In the genomic region with DNA sequence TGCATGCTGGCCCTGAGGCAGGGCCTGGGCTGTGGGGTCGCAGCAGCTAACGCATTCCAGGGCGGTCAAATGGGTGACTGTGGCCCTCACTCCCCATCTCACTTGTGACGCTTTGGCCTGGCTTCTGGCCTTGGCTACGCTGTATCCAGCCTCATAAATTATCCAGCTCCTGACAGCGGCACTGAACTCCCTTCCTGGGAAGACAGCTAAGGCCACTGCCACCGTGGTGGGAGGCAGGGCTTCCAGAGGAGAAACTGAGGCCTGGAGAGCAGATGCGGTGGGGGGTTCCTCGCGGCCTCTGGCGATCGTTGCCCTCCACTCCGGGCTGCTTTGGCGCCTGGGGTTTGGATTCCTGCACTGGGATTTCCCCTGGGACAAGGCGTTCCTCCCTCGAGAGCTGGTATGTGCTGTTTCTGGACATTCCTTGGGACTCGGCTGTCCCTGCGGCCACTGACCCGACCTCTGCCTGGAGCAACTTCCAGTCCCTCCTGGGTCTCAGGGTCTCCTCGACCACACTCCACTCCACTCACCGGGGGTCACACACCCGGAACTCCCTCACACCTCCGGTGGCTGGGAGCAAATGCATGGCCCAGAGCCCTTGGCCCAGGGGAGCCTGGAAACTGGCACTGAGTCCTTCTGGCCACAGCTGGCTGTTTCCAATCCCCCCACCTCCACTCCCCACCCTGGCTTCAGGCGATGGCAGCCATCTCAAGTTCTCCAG, we compare ENCODE assay signal across 19 cellular contexts. TPM values are rescaled to one million over a fixed set of nuclear protein-coding genes. Genes with fewer than 3 reads are reported as not detected.
DNase-seq lines count a peak whose midpoint lies in the region; ATAC-seq, FAIRE-seq and TF ChIP-seq lines count a peak whose summit lies in the region.
"Had no signal": no experiment of that assay in that cellular context is flagged by ENCODE, and none has a peak within 500 bp of the region (broad histone marks: within the 10 kb centered on the region; RNA-seq: fewer than 3 reads in every experiment).

No MANE protein-coding gene starts in this region.

- H4K20me1 ChIP-seq in K562 (replicated peaks; ENCODE audit: control insufficient read depth, insufficient read depth, low read length) = no peaks in the 10 kb centered on the region

- TF ChIP-seq POLR2A in K562 (conservative IDR thresholded peaks at IDR 0.05) (no peak), right lobe of liver (IDR thresholded peaks at IDR 0.05) (no peak)

- in situ Hi-C loops in K562 (cut with MboI) = no loop called here

- no peak for TF ChIP-seq RAD21 in K562 (CRISPR knock-in tag; conservative IDR thresholded peaks at IDR 0.05 in 1 of 2, IDR thresholded peaks at IDR 0.05 in 1 of 2)

- 89% methylated on average over 17 of the region's 24 CpGs for WGBS in K562 (ENCODE audit: insufficient coverage, low coverage, missing lambda C conversion rate)
- WGBS in right lobe of liver (ENCODE audit: insufficient coverage, low coverage, low lambda C conversion rate, missing lambda C conversion rate) = 63% methylated on average over 10 of the region's 24 CpGs

- H3K4me1 ChIP-seq in K562 (replicated peaks in 1 of 2; ENCODE audit: control insufficient read depth in 2 of 2, insufficient read depth in 2 of 2, low read length in 2 of 2) (peaks cover 22 to 64% of the 10 kb centered on the region in 2 experiments), right lobe of liver (peaks cover 0 to 11% (median 0%) of the 10 kb centered on the region in 4 donors), thoracic aorta (ENCODE audit: control insufficient read depth in 1 of 2, low read depth in 2 of 2) (peaks cover 30 to 66% of the 10 kb centered on the region in 2 donors)

- no peak for TF ChIP-seq EP300 in K562 (IDR thresholded peaks at IDR 0.05; ENCODE audit: low read length)

- peak overlapping the region in 1 of 2 experiments; percentile 48; a peak in 1 of 4 replicates for H3K9ac ChIP-seq in K562 (ENCODE audit: insufficient read depth in 1 of 2, low read depth in 2 of 2, low read length in 2 of 2)

- no peak overlapping the region for H3K27ac ChIP-seq in K562 (ENCODE audit: extremely low read depth, low read depth, low read length)
- peak overlapping the region; percentile 26 to 49 (median 47) for H3K27ac ChIP-seq in right lobe of liver
- H3K27ac ChIP-seq in thoracic aorta = peak overlapping the region; percentile 98 to 99
- H3K27ac ChIP-seq in WERI-Rb-1 = no peak overlapping the region
- H3K27ac ChIP-seq: SJSA1 had no signal

- no peaks in the 10 kb centered on the region for H3K9me3 ChIP-seq in K562 (replicated peaks; ENCODE audit: control insufficient read depth, insufficient read depth, low read depth, low read length)
- H3K9me3 ChIP-seq in right lobe of liver = no peaks in the 10 kb centered on the region
- H3K9me3 ChIP-seq in thoracic aorta = no peaks in the 10 kb centered on the region
- no peaks in the 10 kb centered on the region for H3K9me3 ChIP-seq in WERI-Rb-1 (ENCODE audit: severe bottlenecking)
- H3K9me3 ChIP-seq: SJSA1 had no signal

- H3K36me3 ChIP-seq in K562 (ENCODE audit: control insufficient read depth, insufficient read depth, low read length) = peaks cover 21% of the 10 kb centered on the region; the same call in 1 of the 3 replicates
- H3K36me3 ChIP-seq in right lobe of liver = no peaks in the 10 kb centered on the region
- peaks cover 15% of the 10 kb centered on the region for H3K36me3 ChIP-seq in thoracic aorta
- H3K36me3 ChIP-seq in WERI-Rb-1 = no peaks in the 10 kb centered on the region
- H3K36me3 ChIP-seq: SJSA1 had no signal

- peaks cover 2% of the 10 kb centered on the region for H3K9me1 ChIP-seq in K562 (ENCODE audit: control insufficient read depth, insufficient read depth, low read length)

- ATAC-seq in K562 (no peak), right lobe of liver (peak in 2 of 4 donors; percentile 30 to 31), thoracic aorta (ENCODE audit: insufficient number of reproducible peaks, low FRiP score, low read depth) (peak; percentile 47), GM19395 (IDR thresholded peaks at IDR 0.05; ENCODE audit: unreplicated experiment) (no peak), GM19455 (IDR thresholded peaks at IDR 0.05; ENCODE audit: unreplicated experiment) (no peak)
- ATAC-seq: activated CD4-positive, CD25-positive, alpha-beta regulatory T cell treated with anti-CD3 and anti-CD28 coated beads, Interleukin-2, amount 50 U/mL, for 24 hours; naive thymus-derived CD8-positive, alpha-beta T cell; stimulated activated effector memory CD8-positive, alpha-beta T cell treated with anti-CD3 and anti-CD28 coated beads, Interleukin-12 subunit alpha, Interleukin-12 subunit beta, amount 100 ng/mL, for 72 hours had no signal

- no TSS peak for BruUV-seq in K562 (replicated peaks; lab: Mats Ljungman, UMichigan)

- no peak for FAIRE-seq in K562 (lab: Jason Lieb, UNC)
- FAIRE-seq: G401.6 had no signal

- peaks cover 44% of the 10 kb centered on the region for H3K79me2 ChIP-seq in K562 (ENCODE audit: control insufficient read depth, insufficient read depth, low read length)

- POLR2A ChIA-PET in K562 (lab: Yijun Ruan, JAX) = interaction anchor here (0.6 to 1.1 kb wide), 3 partner anchors 13 to 24 kb away, joined by 3 read pairs; no protein-coding TSS in a partner anchor

- DNase-seq in EL = peak; percentile 22
- DNase-seq in K562 (ENCODE audit: extremely low read depth in 1 of 4, low spot score in 3 of 4) = no peak
- DNase-seq in right lobe of liver = peak in 1 of 3 donors; percentile 53
- DNase-seq in thoracic aorta (ENCODE audit: low spot score) = no peak
- no peak for DNase-seq in WERI-Rb-1
- no peak for DNase-seq in NCI-H1930 (lab: John Stamatoyannopoulos, UW)
- DNase-seq: central memory CD4-positive, alpha-beta T cell; effector CD4-positive, alpha-beta T cell; naive thymus-derived CD8-positive, alpha-beta T cell; NCI-H1105 treated with DMSO at 0.1 percent for 48 hours; NCI-H526 treated with DMSO at 0.1 percent for 48 hours; OCI-M1 had no signal

- H3K27me3 ChIP-seq in K562 (ENCODE audit: control insufficient read depth in 2 of 2, insufficient read depth in 2 of 2, low read length in 2 of 2) = no peaks in the 10 kb centered on the region
- H3K27me3 ChIP-seq in right lobe of liver = no peaks in the 10 kb centered on the region
- no peaks in the 10 kb centered on the region for H3K27me3 ChIP-seq in thoracic aorta (replicated peaks; ENCODE audit: insufficient read depth)
- no peaks in the 10 kb centered on the region for H3K27me3 ChIP-seq in WERI-Rb-1 (ENCODE audit: insufficient read depth, low read depth, severe bottlenecking)
- H3K27me3 ChIP-seq: SJSA1 had no signal

- H3K4me3 ChIP-seq in K562 = no peak overlapping the region
- no peak overlapping the region for H3K4me3 ChIP-seq in right lobe of liver
- peak overlapping the region; percentile 87 for H3K4me3 ChIP-seq in thoracic aorta
- H3K4me3 ChIP-seq in WERI-Rb-1 (ENCODE audit: low read depth, low read length) = no peak overlapping the region
- H3K4me3 ChIP-seq: SJSA1 had no signal

- CTCF ChIA-PET in K562 (lab: Yijun Ruan, JAX; ENCODE audit: low intra/inter-chr PET ratio) = no interaction called here

- intact Hi-C loops in K562 (cut with micrococcal nuclease) = loop anchor here (10.0 kb wide), 1 partner anchor 58 kb away; no protein-coding TSS in a partner anchor
- intact Hi-C loops in right lobe of liver (cut with DNase I) = no loop called here

- H3K4me2 ChIP-seq in K562 (ENCODE audit: insufficient read depth, low read length) = no peak overlapping the region

- H2AFZ ChIP-seq in K562 (ENCODE audit: low read depth, low read length) = no peak overlapping the region

- TF ChIP-seq CTCF in K562 (IDR thresholded peaks at IDR 0.05 in 2 of 3, conservative IDR thresholded peaks at IDR 0.05 in 1 of 3; ENCODE audit: insufficient read depth in 2 of 3, low read depth in 1 of 3, low read length in 3 of 3) (no peak), right lobe of liver (IDR thresholded peaks at IDR 0.05) (no peak), thoracic aorta (IDR thresholded peaks at IDR 0.05) (no peak), WERI-Rb-1 (IDR thresholded peaks at IDR 0.05; ENCODE audit: low read depth, low read length) (no peak)

RNA-seq across cellular contexts. Expression of a gene that starts 3.4 kb away (rescaled TPM):
- total RNA-seq in K562 (2011; cell fraction: chromatin; rRNA removed; ENCODE audit: low replicate concordance) = 10.2 and 37.7 TPM in 2 replicates
- total RNA-seq in K562 (2011; cell fraction: nucleolus; rRNA removed) = 58.8 and 84.5 TPM in 2 replicates
- total RNA-seq in K562 (2011; cell fraction: nucleoplasm; rRNA removed) = 27.7 and 36.4 TPM in 2 replicates
- 2.5 and 5.2 TPM in 2 replicates for total RNA-seq in K562 (2014; rRNA removed)
- total RNA-seq in K562 (2014; rRNA removed; fragmentation: Illumina TruSeq; extraction: Trizol) = 2.3 and 2.8 TPM in 2 replicates
- 2.5 and 3.1 TPM in 2 replicates for total RNA-seq in K562 (2015; rRNA removed; fragmentation: Illumina TruSeq; extraction: Trizol)
- 21.0 and 24.0 TPM in 2 replicates for total RNA-seq in K562 (2021)
- 2.9 and 4.4 TPM in 2 replicates for polyA plus RNA-seq in K562 (2011; rRNA removed)
- 4.0 and 21.7 TPM in 2 replicates for polyA plus RNA-seq in K562 (2011; cell fraction: cytosol; rRNA removed)
- polyA plus RNA-seq in K562 (2011; cell fraction: nucleus; rRNA removed) = 3.7 and 12.5 TPM in 2 replicates
- 11.5 and 11.6 TPM in 2 replicates for polyA plus RNA-seq in K562 (2012)
- polyA plus RNA-seq in K562 (2014; fragmentation: Illumina TruSeq; extraction: Trizol) = 4.3 and 6.7 TPM in 2 replicates
- 1 to 10 TPM; 1.5 to 2.6 TPM for polyA plus RNA-seq in K562 (2014; fragmentation: Nextera tagmentation; extraction: Ambion mirVana)
- 5.7 and 6.1 TPM in 2 replicates for polyA plus RNA-seq in K562 (2014; rRNA removed)
- polyA minus RNA-seq in K562 (2011; rRNA and poly(A)+ RNA removed) = 0.90 and 1.6 TPM in 2 replicates
- polyA minus RNA-seq in K562 (2011; cell fraction: cytosol; rRNA and poly(A)+ RNA removed) = 17.4 and 19.6 TPM in 2 replicates
- 3.1 and 6.1 TPM in 2 replicates for polyA minus RNA-seq in K562 (2011; cell fraction: nucleus; rRNA and poly(A)+ RNA removed)
- 10 to 100 TPM in 1 of 6 experiments, 1 to 10 TPM in 5; 2.8 to 10.4 (median 4.7) TPM for total RNA-seq in right lobe of liver
- total RNA-seq in thoracic aorta = 10 to 100 TPM; 29.4 to 39.1 TPM
- total RNA-seq: progenitor cell of endocrine pancreas, SJSA1 had no signal

RNA-seq across cellular contexts. Expression of a gene that starts 18.0 kb away (rescaled TPM):
- 2.6 and 7.5 TPM in 2 replicates for total RNA-seq in K562 (2011; cell fraction: chromatin; rRNA removed; ENCODE audit: low replicate concordance)
- 3.8 and 5.5 TPM in 2 replicates for total RNA-seq in K562 (2011; cell fraction: nucleolus; rRNA removed)
- 3.2 and 4.0 TPM in 2 replicates for total RNA-seq in K562 (2011; cell fraction: nucleoplasm; rRNA removed)
- total RNA-seq in K562 (2014; rRNA removed) (0.54 and 1.2 TPM in 2 replicates), K562 (2014; rRNA removed; fragmentation: Illumina TruSeq; extraction: Trizol) (0.83 and 0.91 TPM in 2 replicates), K562 (2015; rRNA removed; fragmentation: Illumina TruSeq; extraction: Trizol) (0.98 and 1.0 TPM in 2 replicates), K562 (2021) (3.3 and 3.9 TPM in 2 replicates), right lobe of liver (1 to 10 TPM in 2 of 6 experiments, under 1 TPM in 4; 0.51 to 1.6 (median 0.80) TPM), thoracic aorta (1 to 10 TPM; 1.1 to 1.6 TPM)
- polyA plus RNA-seq in K562 (2011; rRNA removed) (2.5 and 3.1 TPM in 2 replicates), K562 (2014; fragmentation: Illumina TruSeq; extraction: Trizol) (3.0 and 3.6 TPM in 2 replicates), K562 (2014; fragmentation: Nextera tagmentation; extraction: Ambion mirVana) (under 1 TPM in 1 of 2 experiments, not detected in 1; 0.03 TPM), K562 (2014; rRNA removed) (1.9 and 2.3 TPM in 2 replicates)
- polyA plus RNA-seq in K562 (2011; cell fraction: cytosol; rRNA removed) = 3.0 and 4.9 TPM in 2 replicates
- 5.3 and 8.9 TPM in 2 replicates for polyA plus RNA-seq in K562 (2011; cell fraction: nucleus; rRNA removed)
- 3.6 and 14.1 TPM in 2 replicates for polyA plus RNA-seq in K562 (2012)
- polyA minus RNA-seq in K562 (2011; rRNA and poly(A)+ RNA removed) = 2.0 and 3.2 TPM in 2 replicates
- polyA minus RNA-seq in K562 (2011; cell fraction: cytosol; rRNA and poly(A)+ RNA removed) = 5.9 and 6.7 TPM in 2 replicates
- polyA minus RNA-seq in K562 (2011; cell fraction: nucleus; rRNA and poly(A)+ RNA removed) = 1.6 and 2.1 TPM in 2 replicates
- total RNA-seq: progenitor cell of endocrine pancreas had no signal

RNA-seq across cellular contexts. Expression of a gene that starts 23.3 kb away (rescaled TPM):
- 35.4 and 89.8 TPM in 2 replicates for total RNA-seq in K562 (2011; cell fraction: chromatin; rRNA removed; ENCODE audit: low replicate concordance)
- 60.3 and 65.9 TPM in 2 replicates for total RNA-seq in K562 (2011; cell fraction: nucleolus; rRNA removed)
- 35.3 and 37.6 TPM in 2 replicates for total RNA-seq in K562 (2011; cell fraction: nucleoplasm; rRNA removed)
- total RNA-seq in K562 (2014; rRNA removed) (46.5 and 57.8 TPM in 2 replicates), K562 (2014; rRNA removed; fragmentation: Illumina TruSeq; extraction: Trizol) (7.6 and 7.9 TPM in 2 replicates), K562 (2015; rRNA removed; fragmentation: Illumina TruSeq; extraction: Trizol) (25.6 and 27.3 TPM in 2 replicates), K562 (2021) (42.1 and 49.2 TPM in 2 replicates), right lobe of liver (10 to 100 TPM in 4 of 6 experiments, 1 to 10 TPM in 2; 8.4 to 14.9 (median 10.3) TPM), thoracic aorta (10 to 100 TPM; 33.4 to 38.0 TPM)
- polyA plus RNA-seq in K562 (2011; rRNA removed) (15.0 and 19.4 TPM in 2 replicates), K562 (2014; fragmentation: Illumina TruSeq; extraction: Trizol) (9.6 and 20.4 TPM in 2 replicates), K562 (2014; fragmentation: Nextera tagmentation; extraction: Ambion mirVana) (under 1 TPM; 0.15 to 0.52 TPM), K562 (2014; rRNA removed) (35.0 and 36.4 TPM in 2 replicates)
- polyA plus RNA-seq in K562 (2011; cell fraction: cytosol; rRNA removed) = 21.9 and 50.9 TPM in 2 replicates
- polyA plus RNA-seq in K562 (2011; cell fraction: nucleus; rRNA removed) = 54.2 and 84.9 TPM in 2 replicates
- polyA plus RNA-seq in K562 (2012) = 22.8 and 28.5 TPM in 2 replicates
- polyA minus RNA-seq in K562 (2011; rRNA and poly(A)+ RNA removed) = 4.5 and 9.4 TPM in 2 replicates
- polyA minus RNA-seq in K562 (2011; cell fraction: cytosol; rRNA and poly(A)+ RNA removed) = 13.0 and 16.6 TPM in 2 replicates
- 9.6 and 12.0 TPM in 2 replicates for polyA minus RNA-seq in K562 (2011; cell fraction: nucleus; rRNA and poly(A)+ RNA removed)

RNA-seq across cellular contexts. Expression of a gene that starts 30.5 kb away (rescaled TPM):
- 47.2 and 115 TPM in 2 replicates for total RNA-seq in K562 (2011; cell fraction: chromatin; rRNA removed; ENCODE audit: low replicate concordance)
- 85.8 and 97.1 TPM in 2 replicates for total RNA-seq in K562 (2011; cell fraction: nucleolus; rRNA removed)
- total RNA-seq in K562 (2011; cell fraction: nucleoplasm; rRNA removed) = 68.6 and 70.5 TPM in 2 replicates
- total RNA-seq in K562 (2014; rRNA removed) = 137 and 148 TPM in 2 replicates
- total RNA-seq in K562 (2014; rRNA removed; fragmentation: Illumina TruSeq; extraction: Trizol) = 18.2 and 18.5 TPM in 2 replicates
- total RNA-seq in K562 (2015; rRNA removed; fragmentation: Illumina TruSeq; extraction: Trizol) = 37.6 and 38.6 TPM in 2 replicates
- total RNA-seq in K562 (2021) = 122 and 125 TPM in 2 replicates
- 47.6 and 54.4 TPM in 2 replicates for polyA plus RNA-seq in K562 (2011; rRNA removed)
- polyA plus RNA-seq in K562 (2011; cell fraction: cytosol; rRNA removed) = 49.5 and 107 TPM in 2 replicates
- polyA plus RNA-seq in K562 (2011; cell fraction: nucleus; rRNA removed) = 169 and 253 TPM in 2 replicates
- polyA plus RNA-seq in K562 (2012) = 75.9 and 122 TPM in 2 replicates
- 25.6 and 53.2 TPM in 2 replicates for polyA plus RNA-seq in K562 (2014; fragmentation: Illumina TruSeq; extraction: Trizol)
- polyA plus RNA-seq in K562 (2014; fragmentation: Nextera tagmentation; extraction: Ambion mirVana) = under 1 TPM; 0.35 to 0.78 TPM
- 159 and 172 TPM in 2 replicates for polyA plus RNA-seq in K562 (2014; rRNA removed)
- polyA minus RNA-seq in K562 (2011; rRNA and poly(A)+ RNA removed) = 8.0 and 11.1 TPM in 2 replicates
- 24.4 and 30.8 TPM in 2 replicates for polyA minus RNA-seq in K562 (2011; cell fraction: cytosol; rRNA and poly(A)+ RNA removed)
- 24.4 and 30.4 TPM in 2 replicates for polyA minus RNA-seq in K562 (2011; cell fraction: nucleus; rRNA and poly(A)+ RNA removed)
- 10 to 100 TPM; 30.7 to 58.6 (median 33.3) TPM for total RNA-seq in right lobe of liver
- 100 to 1,000 TPM in 1 of 2 donors, 10 to 100 TPM in 1; 90.8 to 120 TPM for total RNA-seq in thoracic aorta

RNA-seq across cellular contexts. Expression of a gene that starts 45.9 kb away (rescaled TPM):
- 80.9 and 267 TPM in 2 replicates for total RNA-seq in K562 (2011; cell fraction: chromatin; rRNA removed; ENCODE audit: low replicate concordance)
- 253 and 311 TPM in 2 replicates for total RNA-seq in K562 (2011; cell fraction: nucleolus; rRNA removed)
- total RNA-seq in K562 (2011; cell fraction: nucleoplasm; rRNA removed) = 151 and 160 TPM in 2 replicates
- total RNA-seq in K562 (2014; rRNA removed) = 99.9 and 103 TPM in 2 replicates
- 18.8 and 21.5 TPM in 2 replicates for total RNA-seq in K562 (2014; rRNA removed; fragmentation: Illumina TruSeq; extraction: Trizol)
- 34.8 and 40.7 TPM in 2 replicates for total RNA-seq in K562 (2015; rRNA removed; fragmentation: Illumina TruSeq; extraction: Trizol)
- 110 and 112 TPM in 2 replicates for total RNA-seq in K562 (2021)
- polyA plus RNA-seq in K562 (2011; rRNA removed) = 31.8 and 53.9 TPM in 2 replicates
- polyA plus RNA-seq in K562 (2011; cell fraction: cytosol; rRNA removed) = 48.2 and 140 TPM in 2 replicates
- polyA plus RNA-seq in K562 (2011; cell fraction: nucleus; rRNA removed) = 127 and 224 TPM in 2 replicates
- 63.5 and 81.8 TPM in 2 replicates for polyA plus RNA-seq in K562 (2012)
- 28.2 and 63.0 TPM in 2 replicates for polyA plus RNA-seq in K562 (2014; fragmentation: Illumina TruSeq; extraction: Trizol)
- 1 to 10 TPM in 1 of 2 experiments, under 1 TPM in 1; 0.69 to 1.7 TPM for polyA plus RNA-seq in K562 (2014; fragmentation: Nextera tagmentation; extraction: Ambion mirVana)
- polyA plus RNA-seq in K562 (2014; rRNA removed) = 79.9 and 80.7 TPM in 2 replicates
- polyA minus RNA-seq in K562 (2011; rRNA and poly(A)+ RNA removed) = 19.6 and 27.4 TPM in 2 replicates
- polyA minus RNA-seq in K562 (2011; cell fraction: cytosol; rRNA and poly(A)+ RNA removed) = 64.0 and 66.5 TPM in 2 replicates
- 38.5 and 38.8 TPM in 2 replicates for polyA minus RNA-seq in K562 (2011; cell fraction: nucleus; rRNA and poly(A)+ RNA removed)
- total RNA-seq in right lobe of liver = 100 to 1,000 TPM in 1 of 6 experiments, 10 to 100 TPM in 5; 23.8 to 114 (median 31.5) TPM
- total RNA-seq in thoracic aorta = 100 to 1,000 TPM in 1 of 2 donors, 10 to 100 TPM in 1; 85.6 to 112 TPM

Comparison
In these comparisons a context has a peak if more than half of its experiments do, and no peak if none do; other contexts are left out.
1. H3K27ac ChIP-seq: peak in right lobe of liver (3 of 3) and thoracic aorta (2 of 2); none in K562 (single experiment) and WERI-Rb-1 (single experiment).